8 cellular contexts compared by ENCODE assay signal in genomic region chr19:14221345-14221744, GRCh38. TPM values are rescaled to one million over a fixed set of nuclear protein-coding genes. Genes with fewer than 3 reads are reported as not detected.
DNase-seq lines count a peak whose midpoint lies in the region; ATAC-seq and TF ChIP-seq lines count a peak whose summit lies in the region.
"Not testable (repeated sequence)": the region's sequence is repeated elsewhere in the genome, so short reads cannot be mapped to it uniquely, and the experiment has no call there.

No MANE protein-coding gene starts in this region.

- H3K4me3 ChIP-seq in OCI-LY7 (ENCODE audit: low read depth, low read length, poor library complexity, severe bottlenecking) = not testable (repeated sequence)

- not testable (repeated sequence) for H3K9me3 Mint-ChIP-seq in activated naive CD8-positive, alpha-beta T cell treated with anti-CD3 and anti-CD28 coated beads, Interleukin-2, amount 10 ng/mL, durations not matched to agents 7 days and 5 days; natural killer cell

- CTCF ChIA-PET in OCI-LY7 (lab: Charles Lee; ENCODE audit: unreplicated experiment) = not testable (repeated sequence)

- not testable (repeated sequence) for H3K9me2 ChIP-seq in OCI-LY7 (ENCODE audit: insufficient read depth, low read length)

- intact Hi-C loops in OCI-LY7 (cut with micrococcal nuclease; ENCODE audit: unreplicated experiment) = not testable (repeated sequence)
- intact Hi-C loops in natural killer cell (cut with micrococcal nuclease) = loop anchor here (5.0 kb wide), 1 partner anchor 66 kb away; no protein-coding TSS in a partner anchor

- not testable (repeated sequence) for H3K27ac ChIP-seq in OCI-LY7 (ENCODE audit: low read depth, low read length, poor library complexity, severe bottlenecking)

- in situ Hi-C loops in ACHN (cut with HindIII; ENCODE audit: low pct_ligation_motif_present, low pct_unique_long_range_greater_than_20kb, low sequenced_read_pairs) = not testable (repeated sequence)

- H3K4me3 Mint-ChIP-seq in activated naive CD8-positive, alpha-beta T cell treated with anti-CD3 and anti-CD28 coated beads, Interleukin-2, amount 10 ng/mL, durations not matched to agents 7 days and 5 days = peak overlapping the region; percentile 63
- peak overlapping the region; percentile 88 for H3K4me3 Mint-ChIP-seq in natural killer cell

- not testable (repeated sequence) for H3K36me3 Mint-ChIP-seq in activated naive CD8-positive, alpha-beta T cell treated with anti-CD3 and anti-CD28 coated beads, Interleukin-2, amount 10 ng/mL, durations not matched to agents 7 days and 5 days; natural killer cell

- peak overlapping the region; percentile 11 for H3K27ac Mint-ChIP-seq in activated naive CD8-positive, alpha-beta T cell treated with anti-CD3 and anti-CD28 coated beads, Interleukin-2, amount 10 ng/mL, durations not matched to agents 7 days and 5 days
- peak overlapping the region; percentile 77 to 89 for H3K27ac Mint-ChIP-seq in natural killer cell

- not testable (repeated sequence) for H4K20me1 ChIP-seq in OCI-LY7 (ENCODE audit: insufficient read depth, low read length)

- H2AFZ ChIP-seq in OCI-LY7 (ENCODE audit: low read length) = not testable (repeated sequence)

- peak overlapping the region; percentile 32; the same call in 1 of the 2 replicates for H3K4me2 ChIP-seq in OCI-LY7 (ENCODE audit: low read length)

- not testable (repeated sequence) for H3K79me2 ChIP-seq in OCI-LY7 (ENCODE audit: insufficient read depth, low read depth, low read length)

- POLR2A ChIA-PET in OCI-LY7 (lab: Charles Lee); activated naive CD8-positive, alpha-beta T cell treated with anti-CD3 and anti-CD28 coated beads, Interleukin-2, amount 10 ng/mL, durations not matched to agents 7 days and 5 days (lab: Charles Lee): not testable (repeated sequence)

- H3K27me3 Mint-ChIP-seq in activated naive CD8-positive, alpha-beta T cell treated with anti-CD3 and anti-CD28 coated beads, Interleukin-2, amount 10 ng/mL, durations not matched to agents 7 days and 5 days; natural killer cell (ENCODE audit: low read depth in 2 of 2): not testable (repeated sequence)

- BruUV-seq in OCI-LY7 (replicated peaks; lab: Mats Ljungman, UMichigan) = not testable (repeated sequence)

- H3K36me3 ChIP-seq in OCI-LY7 (ENCODE audit: insufficient read depth, low read length) = not testable (repeated sequence)

- peaks cover 20% of the 10 kb centered on the region for H3K4me1 Mint-ChIP-seq in activated naive CD8-positive, alpha-beta T cell treated with anti-CD3 and anti-CD28 coated beads, Interleukin-2, amount 10 ng/mL, durations not matched to agents 7 days and 5 days
- H3K4me1 Mint-ChIP-seq in natural killer cell = peaks cover 24 to 39% of the 10 kb centered on the region in 2 donors

- TF ChIP-seq CTCF in OCI-LY7 (conservative IDR thresholded peaks at IDR 0.05; ENCODE audit: low read length) (0 out of 2 replicates have a peak, but pooled peaks have one; percentile 33), natural killer cell (IDR thresholded peaks at IDR 0.05) (peak; percentile 64)

- H3K9me3 ChIP-seq in OCI-LY7 (ENCODE audit: low read length) = not testable (repeated sequence)

- DNase-seq in ACHN = peak; percentile 43
- peak; percentile 31 for DNase-seq in H4 (ENCODE audit: low spot score)
- DNase-seq in OCI-LY7 (ENCODE audit: low spot score) = peak; percentile 58
- peak; percentile 32 to 58 for DNase-seq in activated CD4-positive, alpha-beta T cell treated with anti-CD3 and anti-CD28 coated beads, Interleukin-2, amount 50 U/mL, for 24 hours (ENCODE audit: low read depth in 1 of 2, low spot score in 1 of 2)
- DNase-seq in activated naive CD8-positive, alpha-beta T cell treated with anti-CD3 and anti-CD28 coated beads, Interleukin-2, amount 10 ng/mL, durations not matched to agents 7 days and 5 days = peak; percentile 78
- peak; percentile 47 for DNase-seq in germinal center (ENCODE audit: low spot score)
- DNase-seq in natural killer cell = peak; percentile 76
- DNase-seq in stimulated activated CD4-positive, alpha-beta T cell treated with anti-CD3 and anti-CD28 coated beads, TNF-alpha, amount 100 ng/mL, for 4 hours (ENCODE audit: low read depth in 3 of 3) = peak in 2 of 3 experiments; percentile 44 to 55

- H3K4me1 ChIP-seq in OCI-LY7 (ENCODE audit: insufficient read depth, low read length, poor library complexity, severe bottlenecking) = not testable (repeated sequence)

- ATAC-seq in activated naive CD8-positive, alpha-beta T cell treated with anti-CD3 and anti-CD28 coated beads, Interleukin-2, amount 10 ng/mL, durations not matched to agents 7 days and 5 days (ENCODE audit: low read depth) = peak; percentile 83
- peak; percentile 92 to 93 (median 93) for ATAC-seq in natural killer cell

RNA-seq across cellular contexts. Expression of gene ADGRL1, which starts 15.4 kb away (rescaled TPM):
- 5.2 and 10.9 TPM in 2 replicates for total RNA-seq in H4 (2014; rRNA removed; shearing (Covaris generic))
- total RNA-seq in OCI-LY7 (2014; rRNA removed; shearing (Covaris generic)) = 2.6 and 5.0 TPM in 2 replicates
- total RNA-seq in OCI-LY7 (2022) (8.1 and 8.2 TPM in 2 replicates), natural killer cell (10 to 100 TPM; 47.3 to 54.3 (median 52.7) TPM)
- 10 to 100 TPM; 15.0 to 16.4 TPM for total RNA-seq in activated naive CD8-positive, alpha-beta T cell treated with anti-CD3 and anti-CD28 coated beads, Interleukin-2, amount 10 ng/mL, durations not matched to agents 7 days and 5 days
